27 cellular contexts compared by ENCODE assay signal in the genomic region with DNA sequence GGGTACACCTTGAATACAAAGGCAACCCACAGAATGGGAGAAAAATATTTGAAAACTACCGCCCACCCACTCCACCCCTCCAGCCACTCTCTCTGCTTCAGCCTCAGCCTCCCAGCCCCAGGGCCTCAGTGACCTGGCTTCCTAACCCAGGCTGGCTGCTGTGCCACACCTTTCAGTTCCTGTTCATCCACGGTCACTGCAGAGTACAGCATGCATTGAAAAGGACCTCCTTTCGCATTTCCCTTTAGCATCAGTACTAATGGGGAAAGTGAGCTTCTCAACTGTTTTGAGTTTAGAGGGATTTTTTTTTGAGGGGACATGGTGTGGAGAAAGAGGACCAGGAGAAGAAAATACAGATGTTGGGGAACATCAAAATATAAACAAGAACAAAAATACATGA. TPM values are rescaled to one million over a fixed set of nuclear protein-coding genes. Genes with fewer than 3 reads are reported as not detected.
DNase-seq lines count a peak whose midpoint lies in the region; ATAC-seq, FAIRE-seq and TF ChIP-seq lines count a peak whose summit lies in the region.
"Had no signal": no experiment of that assay in that cellular context is flagged by ENCODE, and none has a peak within 500 bp of the region (broad histone marks: within the 10 kb centered on the region; RNA-seq: fewer than 3 reads in every experiment).

No MANE protein-coding gene starts in this region.

- H3K27ac Mint-ChIP-seq in memory B cell, result peak overlapping the region; percentile 80
- peak overlapping the region; percentile 33 for H3K27ac Mint-ChIP-seq in stimulated activated naive B cell treated with anti-CD40 and anti-IgM and Interleukin-4, amounts not matched to agents 10 μg/mL and 1 μg/mL and 100 μg/mL, for 72 hours
- H3K27ac Mint-ChIP-seq: CD4-positive, alpha-beta T cell; IgD-negative memory B cell had no signal

- ATAC-seq in right cardiac atrium (no peak), memory B cell (ENCODE audit: low read depth) (no peak), pancreas (no peak), HG02678 (IDR thresholded peaks at IDR 0.05; ENCODE audit: unreplicated experiment) (no peak)
- peak; percentile 38 to 45 for ATAC-seq in stimulated activated naive B cell treated with anti-CD40 and anti-IgM and Interleukin-4, amounts not matched to agents 10 μg/mL and 1 μg/mL and 100 μg/mL, for 72 hours (replicated peaks)

- no peak for FAIRE-seq in pancreas (lab: Jason Lieb, UNC)

- H3K36me3 Mint-ChIP-seq in memory B cell, result peaks cover 12% of the 10 kb centered on the region
- peaks cover 43 to 65% of the 10 kb centered on the region in 2 donors for H3K36me3 Mint-ChIP-seq in stimulated activated naive B cell treated with anti-CD40 and anti-IgM and Interleukin-4, amounts not matched to agents 10 μg/mL and 1 μg/mL and 100 μg/mL, for 72 hours

- WGBS in right cardiac atrium, result 89% methylated on average over 3 of the region's 3 CpGs
- 90% methylated on average over 3 of the region's 3 CpGs for WGBS in pancreas, 2 donors

- H3K27ac ChIP-seq in cardiac muscle cell (peak overlapping the region; percentile 14), right cardiac atrium (ENCODE audit: low read length) (no peak overlapping the region), pancreas (no peak overlapping the region)
- H3K27ac ChIP-seq: BLaER1, HL-60, RWPE1 had no signal

- no peak overlapping the region for H3K4me3 Mint-ChIP-seq in memory B cell
- no peak overlapping the region for H3K4me3 Mint-ChIP-seq in stimulated activated naive B cell treated with anti-CD40 and anti-IgM and Interleukin-4, amounts not matched to agents 10 μg/mL and 1 μg/mL and 100 μg/mL, for 72 hours
- H3K4me3 Mint-ChIP-seq: CD4-positive, alpha-beta T cell; IgD-negative memory B cell had no signal

- H3K9me3 ChIP-seq in cardiac muscle cell (ENCODE audit: low read depth) (no peaks in the 10 kb centered on the region), right cardiac atrium (ENCODE audit: control insufficient read depth, low read length) (no peaks in the 10 kb centered on the region), pancreas (no peaks in the 10 kb centered on the region)
- H3K9me3 ChIP-seq: BLaER1 had no signal

- peaks cover 22% of the 10 kb centered on the region for H3K4me1 ChIP-seq in cardiac muscle cell (ENCODE audit: low read depth)
- no peaks in the 10 kb centered on the region for H3K4me1 ChIP-seq in right cardiac atrium (ENCODE audit: control insufficient read depth, insufficient read depth, low read length)
- no peaks in the 10 kb centered on the region for H3K4me1 ChIP-seq in pancreas

- no peak for DNase-seq in cardiac muscle cell (ENCODE audit: low read depth in 1 of 2, low spot score in 1 of 2)
- no peak for DNase-seq in right cardiac atrium
- DNase-seq in H7, result peak; percentile 10
- DNase-seq in memory B cell (ENCODE audit: low spot score in 2 of 2), result no peak
- peak; percentile 15 for DNase-seq in stimulated activated naive B cell treated with anti-CD40 and anti-IgM and Interleukin-4, amounts not matched to agents 10 μg/mL and 1 μg/mL and 100 μg/mL, for 72 hours
- no peak for DNase-seq in effector CD8-positive, alpha-beta T cell (lab: John Stamatoyannopoulos, UW)
- no peak for DNase-seq in pancreas
- DNase-seq: CD4-positive, alpha-beta T cell; COR-L47; DMS53; NCI-H1092 treated with DMSO at 0.1 percent for 48 hours; NCI-H1436; NCI-H187; NCI-H2081 treated with DMSO at 0.1 percent for 48 hours; NCI-H2171; NCI-H226; NCI-H510A; NCI-H69; SHP77 had no signal

- no peaks in the 10 kb centered on the region for H3K9me3 Mint-ChIP-seq in memory B cell
- peaks cover 0 to 2% of the 10 kb centered on the region in 2 donors for H3K9me3 Mint-ChIP-seq in stimulated activated naive B cell treated with anti-CD40 and anti-IgM and Interleukin-4, amounts not matched to agents 10 μg/mL and 1 μg/mL and 100 μg/mL, for 72 hours
- H3K9me3 Mint-ChIP-seq: CD4-positive, alpha-beta T cell; IgD-negative memory B cell had no signal

- no peaks in the 10 kb centered on the region for H3K27me3 ChIP-seq in cardiac muscle cell
- no peaks in the 10 kb centered on the region for H3K27me3 ChIP-seq in right cardiac atrium (ENCODE audit: control insufficient read depth, insufficient read depth)
- no peaks in the 10 kb centered on the region for H3K27me3 ChIP-seq in H7 (ENCODE audit: control insufficient read depth, insufficient read depth, low read length)
- no peaks in the 10 kb centered on the region for H3K27me3 ChIP-seq in pancreas
- H3K27me3 ChIP-seq: BLaER1 had no signal

- H3K4me3 ChIP-seq in cardiac muscle cell (no peak overlapping the region), right cardiac atrium (ENCODE audit: low read length) (no peak overlapping the region), H7 (ENCODE audit: insufficient read depth, low read depth, low read length) (no peak overlapping the region), pancreas (no peak overlapping the region)
- H3K4me3 ChIP-seq: BLaER1 had no signal

- H3K27me3 Mint-ChIP-seq in memory B cell, result no peaks in the 10 kb centered on the region
- H3K27me3 Mint-ChIP-seq in stimulated activated naive B cell treated with anti-CD40 and anti-IgM and Interleukin-4, amounts not matched to agents 10 μg/mL and 1 μg/mL and 100 μg/mL, for 72 hours, result no peaks in the 10 kb centered on the region
- H3K27me3 Mint-ChIP-seq: CD4-positive, alpha-beta T cell; IgD-negative memory B cell had no signal

- H3K4me1 Mint-ChIP-seq in memory B cell, result peaks cover 28% of the 10 kb centered on the region
- peaks cover 36 to 56% of the 10 kb centered on the region in 2 donors for H3K4me1 Mint-ChIP-seq in stimulated activated naive B cell treated with anti-CD40 and anti-IgM and Interleukin-4, amounts not matched to agents 10 μg/mL and 1 μg/mL and 100 μg/mL, for 72 hours

- peaks cover 4% of the 10 kb centered on the region for H3K36me3 ChIP-seq in cardiac muscle cell
- no peaks in the 10 kb centered on the region; the same call in 1 of the 2 replicates for H3K36me3 ChIP-seq in H7 (replicated peaks; ENCODE audit: control insufficient read depth, insufficient read depth, low read length)
- H3K36me3 ChIP-seq in pancreas, result peaks cover 0 to 14% (median 6%) of the 10 kb centered on the region in 3 donors

- intact Hi-C loops in right cardiac atrium (cut with DNase I), result no loop called here
- intact Hi-C loops in pancreas (cut with DNase I), result no loop called here

- TF ChIP-seq CTCF in cardiac muscle cell (IDR thresholded peaks at IDR 0.05; ENCODE audit: low read depth, low read length), result no peak
- TF ChIP-seq CTCF in pancreas (IDR thresholded peaks at IDR 0.05), result no peak

RNA-seq across cellular contexts. Expression of gene SERPIND1, which starts 28.7 kb away (rescaled TPM):
- 0.88 and 1.3 TPM in 2 replicates for total RNA-seq in cardiac muscle cell
- polyA plus RNA-seq in cardiac muscle cell, result 0.94 and 4.8 TPM in 2 replicates
- total RNA-seq in right cardiac atrium, result under 1 TPM; 0.20 to 0.76 (median 0.56) TPM
- polyA plus RNA-seq in right cardiac atrium, result 1.4 TPM
- total RNA-seq in H7 (2014; rRNA removed; shearing (Covaris generic)), result 0.07 TPM in 1 of 2 replicates, not detected in the other
- total RNA-seq in pancreas, result under 1 TPM in 5 of 6 donors, not detected in 1; 0.09 to 0.35 (median 0.12) TPM
- under 1 TPM; 0.21 to 0.30 TPM for polyA plus RNA-seq in pancreas
- total RNA-seq: A172; CD4-positive, alpha-beta T cell; G401; H4 had no signal

Comparison
In these comparisons a context has a peak if more than half of its experiments do, and no peak if none do; other contexts are left out.
1. DNase-seq: peak in H7 (single experiment) and stimulated activated naive B cell treated with anti-CD40 and anti-IgM and Interleukin-4, amounts not matched to agents 10 μg/mL and 1 μg/mL and 100 μg/mL, for 72 hours (single experiment); none in cardiac muscle cell (0 of 2), right cardiac atrium (0 of 3), memory B cell (0 of 2), effector CD8-positive, alpha-beta T cell (single experiment) and pancreas (0 of 6).
2. ATAC-seq: peak in stimulated activated naive B cell treated with anti-CD40 and anti-IgM and Interleukin-4, amounts not matched to agents 10 μg/mL and 1 μg/mL and 100 μg/mL, for 72 hours (2 of 2); none in right cardiac atrium (0 of 2), memory B cell (single experiment), pancreas (0 of 4) and HG02678 (single experiment).